Comparison of ENCODE assay signal across 11 cellular contexts in the genomic region with DNA sequence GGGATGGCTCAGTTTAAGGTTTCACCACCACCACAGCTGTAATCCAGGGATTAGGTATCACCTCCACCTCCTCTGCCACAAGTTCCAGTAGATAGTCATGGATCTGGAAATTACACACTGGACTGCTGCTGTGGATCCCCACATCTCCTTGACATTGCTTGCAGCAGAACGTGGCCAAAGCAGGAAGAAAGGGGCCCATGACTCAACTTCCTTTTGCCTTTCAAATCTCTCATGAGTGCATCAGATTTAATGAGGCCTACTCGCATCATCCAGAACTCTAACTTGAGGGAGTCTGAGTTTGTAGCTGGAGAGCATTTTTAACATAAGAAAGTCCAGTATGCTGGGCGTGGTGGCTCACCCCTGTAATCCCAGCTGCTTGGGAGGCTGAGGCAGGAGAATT. TPM values are rescaled to one million over a fixed set of nuclear protein-coding genes. Genes with fewer than 3 reads are reported as not detected.
DNase-seq lines count a peak whose midpoint lies in the region; ATAC-seq and TF ChIP-seq lines count a peak whose summit lies in the region.
"Had no signal": no experiment of that assay in that cellular context is flagged by ENCODE, and none has a peak within 500 bp of the region (broad histone marks: within the 10 kb centered on the region; RNA-seq: fewer than 3 reads in every experiment).

No MANE protein-coding gene starts in this region.

- no peaks in the 10 kb centered on the region for H3K79me2 ChIP-seq in OCI-LY7 (ENCODE audit: insufficient read depth, low read depth, low read length)

- intact Hi-C loops in OCI-LY7 (cut with micrococcal nuclease; ENCODE audit: unreplicated experiment) (no loop called here), spleen (cut with DNase I; ENCODE audit: low total_unique reads) (no loop called here)

- POLR2A ChIA-PET in OCI-LY7 (lab: Charles Lee) (interaction anchor here (0.6 to 0.7 kb wide), 4 partner anchors 33 to 78 kb away, joined by 3 to 6 read pairs (median 3); no protein-coding TSS in a partner anchor), WTC11 (lab: Charles Lee) (no interaction called here)

- no peak for TF ChIP-seq POLR2A in spleen (IDR thresholded peaks at IDR 0.05)

- H4K20me1 ChIP-seq in OCI-LY7 (ENCODE audit: insufficient read depth, low read length), result no peaks in the 10 kb centered on the region

- H3K27ac Mint-ChIP-seq in central memory CD8-positive, alpha-beta T cell (ENCODE audit: low read depth), result peak overlapping the region; percentile 77
- no peak overlapping the region for H3K27ac Mint-ChIP-seq in WTC11

- no peaks in the 10 kb centered on the region for H3K9me2 ChIP-seq in OCI-LY7 (ENCODE audit: insufficient read depth, low read length)

- H2AFZ ChIP-seq in OCI-LY7 (ENCODE audit: low read length), result peak overlapping the region; percentile 44; the same call in 1 of the 2 replicates

- no TSS peak for BruUV-seq in OCI-LY7 (replicated peaks; lab: Mats Ljungman, UMichigan)

- no peaks in the 10 kb centered on the region for H3K9me3 Mint-ChIP-seq in central memory CD8-positive, alpha-beta T cell
- no peaks in the 10 kb centered on the region for H3K9me3 Mint-ChIP-seq in WTC11

- H3K4me1 Mint-ChIP-seq in central memory CD8-positive, alpha-beta T cell, result peaks cover 8% of the 10 kb centered on the region
- H3K4me1 Mint-ChIP-seq in WTC11, result peaks cover 2% of the 10 kb centered on the region

- no peak for ATAC-seq in central memory CD8-positive, alpha-beta T cell (replicated peaks; ENCODE audit: extremely low read depth, poor library complexity, severe bottlenecking)
- ATAC-seq in WTC11 (no peak), GM19324 (IDR thresholded peaks at IDR 0.05; ENCODE audit: low FRiP score, unreplicated experiment) (no peak)
- ATAC-seq: Panc1 had no signal

- H3K4me3 Mint-ChIP-seq in central memory CD8-positive, alpha-beta T cell, result no peak overlapping the region
- H3K4me3 Mint-ChIP-seq in WTC11, result no peak overlapping the region

- peak; percentile 26 to 36 for DNase-seq in activated T-cell treated with anti-CD3 and anti-CD28 coated beads, Interleukin-2, amount 50 U/mL, for 48 hours
- DNase-seq in activated T-cell treated with anti-CD3 and anti-CD28 coated beads for 4 hours (no peak), OCI-LY7 (ENCODE audit: low spot score) (no peak), spleen (peak; percentile 11), RPMI8226 (no peak), WTC11 (ENCODE audit: low spot score) (no peak)
- DNase-seq in central memory CD8-positive, alpha-beta T cell (ENCODE audit: low spot score in 2 of 2), result no peak
- DNase-seq: head of caudate nucleus, NCI-H1092 treated with DMSO at 0.1 percent for 48 hours had no signal

- no peaks in the 10 kb centered on the region for H3K27me3 Mint-ChIP-seq in central memory CD8-positive, alpha-beta T cell
- no peaks in the 10 kb centered on the region for H3K27me3 Mint-ChIP-seq in WTC11 (ENCODE audit: low read depth)

- H3K9me3 ChIP-seq in OCI-LY7 (ENCODE audit: low read length) (no peaks in the 10 kb centered on the region), spleen (no peaks in the 10 kb centered on the region)

- H3K4me3 ChIP-seq in OCI-LY7 (ENCODE audit: low read depth, low read length, poor library complexity, severe bottlenecking) (no peak overlapping the region), spleen (no peak overlapping the region)

- H3K4me2 ChIP-seq in OCI-LY7 (ENCODE audit: low read length), result no peak overlapping the region

- H3K36me3 Mint-ChIP-seq in central memory CD8-positive, alpha-beta T cell (ENCODE audit: insufficient read depth), result no peaks in the 10 kb centered on the region
- H3K36me3 Mint-ChIP-seq in WTC11, result no peaks in the 10 kb centered on the region

- 35 to 72% (median 59%) methylated on average over 3 of the region's 3 CpGs for WGBS in spleen, 5 donors

- no peak for TF ChIP-seq CTCF in OCI-LY7 (conservative IDR thresholded peaks at IDR 0.05; ENCODE audit: low read length)
- TF ChIP-seq CTCF in spleen (IDR thresholded peaks at IDR 0.05 in 8 of 11, conservative IDR thresholded peaks at IDR 0.05 in 3 of 11), result no peak
- no peak for TF ChIP-seq CTCF in WTC11 (IDR thresholded peaks at IDR 0.05)

- H3K4me1 ChIP-seq in OCI-LY7 (ENCODE audit: insufficient read depth, low read length, poor library complexity, severe bottlenecking), result peaks cover 6% of the 10 kb centered on the region
- H3K4me1 ChIP-seq in spleen, result peaks cover 0 to 13% (median 6%) of the 10 kb centered on the region in 6 donors

- H3K36me3 ChIP-seq in OCI-LY7 (ENCODE audit: insufficient read depth, low read length), result no peaks in the 10 kb centered on the region
- no peaks in the 10 kb centered on the region for H3K36me3 ChIP-seq in spleen

- CTCF ChIA-PET in OCI-LY7 (lab: Charles Lee; ENCODE audit: unreplicated experiment), result no interaction called here
- CTCF ChIA-PET in WTC11 (lab: Charles Lee), result no interaction called here

- no peaks in the 10 kb centered on the region for H3K27me3 ChIP-seq in spleen (replicated peaks in 1 of 7)

- H3K27ac ChIP-seq in OCI-LY7 (ENCODE audit: low read depth, low read length, poor library complexity, severe bottlenecking) (no peak overlapping the region), spleen (peak overlapping the region in 1 of 8 donors; percentile 21)

TF ChIP-seq in WTC11, 78 proteins besides CTCF, POLR2A, EP300 and RAD21:
- TF ChIP-seq NFYB (CRISPR knock-in tag; conservative IDR thresholded peaks at IDR 0.05; ENCODE audit: low read depth) (no peak), MYBL2 (CRISPR knock-in tag; IDR thresholded peaks at IDR 0.05) (no peak), STAT6 (CRISPR knock-in tag; conservative IDR thresholded peaks at IDR 0.05; ENCODE audit: low read depth) (no peak), FOXP1 (CRISPR knock-in tag; IDR thresholded peaks at IDR 0.05; ENCODE audit: borderline replicate concordance) (no peak), NR3C1 (CRISPR knock-in tag; conservative IDR thresholded peaks at IDR 0.05; ENCODE audit: low read depth) (no peak)

RNA-seq across cellular contexts. Expression of gene TMED10, which starts 29.2 kb away (rescaled TPM):
- 63.1 and 129 TPM in 2 replicates for total RNA-seq in OCI-LY7 (2014; rRNA removed; shearing (Covaris generic))
- total RNA-seq in OCI-LY7 (2022), result 221 and 232 TPM in 2 replicates
- 100 to 1,000 TPM; 167 to 212 (median 191) TPM for total RNA-seq in spleen
- 10 to 100 TPM; 33.3 to 52.2 (median 46.6) TPM for polyA plus RNA-seq in spleen
- 214 to 234 TPM (median 220 TPM) in 3 replicates for total RNA-seq in WTC11 (2021)

Comparison
In these comparisons a context has a peak if more than half of its experiments do, and no peak if none do; other contexts are left out.
1. DNase-seq: peak in activated T-cell treated with anti-CD3 and anti-CD28 coated beads, Interleukin-2, amount 50 U/mL, for 48 hours (2 of 2) and spleen (single experiment); none in activated T-cell treated with anti-CD3 and anti-CD28 coated beads for 4 hours (single experiment), OCI-LY7 (single experiment), central memory CD8-positive, alpha-beta T cell (0 of 2), RPMI8226 (single experiment) and WTC11 (single experiment).